In the genomic region with DNA sequence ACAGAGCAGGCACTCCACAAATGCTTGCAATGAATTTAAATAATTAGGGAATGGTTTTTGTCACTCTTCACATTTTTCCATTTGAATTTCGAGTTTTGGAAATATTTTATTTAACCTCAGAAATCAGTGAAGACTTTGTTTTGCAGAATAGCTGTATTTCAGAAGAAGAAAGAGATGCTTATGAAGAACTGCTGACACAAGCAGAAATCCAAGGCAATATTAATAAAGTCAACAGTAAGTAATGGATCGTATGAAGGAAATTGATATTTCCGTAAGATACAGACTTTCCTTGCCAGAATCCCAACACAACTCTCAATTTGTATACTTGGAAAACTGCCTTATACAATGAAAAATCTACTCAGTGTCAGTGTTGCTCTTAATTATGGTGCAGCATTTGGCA, we compare ENCODE assay signal across 1 cellular context.
TF ChIP-seq lines count a peak whose summit lies in the region.

No MANE protein-coding gene starts in this region.

TF ChIP-seq in H1, 55 proteins besides CTCF, POLR2A, EP300 and RAD21:
- no peak for TF ChIP-seq TCF12 (IDR thresholded peaks at IDR 0.05; ENCODE audit: low read depth, low read length)
- TF ChIP-seq ASH2L (IDR thresholded peaks at IDR 0.05; ENCODE audit: low read length) = no peak
- TF ChIP-seq MAFK (IDR thresholded peaks at IDR 0.05; ENCODE audit: low read depth, low read length) = peak; percentile 75; the same call in 1 of the 2 replicates
- no peak for TF ChIP-seq KDM1A (IDR thresholded peaks at IDR 0.05; ENCODE audit: borderline replicate concordance, low read length)
